In the genomic region with DNA sequence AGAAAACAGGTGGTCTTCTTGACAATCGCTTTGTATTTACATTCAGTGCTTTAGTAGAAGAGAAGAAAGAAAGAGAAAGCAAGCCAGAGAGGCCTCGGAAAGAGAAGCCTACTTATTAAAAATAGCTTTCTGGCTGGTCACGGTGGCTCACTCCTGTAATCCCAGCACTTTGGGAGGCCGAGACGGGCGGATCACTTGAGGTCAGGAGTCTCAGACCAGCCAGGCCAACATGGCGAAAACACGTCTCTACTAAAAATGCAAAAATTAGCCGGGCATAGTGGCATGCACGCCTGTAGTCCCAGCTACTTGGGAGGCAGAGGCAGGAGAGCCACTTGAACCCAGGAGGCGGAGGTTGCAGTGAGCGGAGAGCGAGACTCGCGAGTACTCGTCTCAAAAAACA, we compare ENCODE assay signal across 9 cellular contexts. TPM values are rescaled to one million over a fixed set of nuclear protein-coding genes. Genes with fewer than 3 reads are reported as not detected.
DNase-seq lines count a peak whose midpoint lies in the region; ATAC-seq and TF ChIP-seq lines count a peak whose summit lies in the region.
"Had no signal": no experiment of that assay in that cellular context is flagged by ENCODE, and none has a peak within 500 bp of the region (broad histone marks: within the 10 kb centered on the region; RNA-seq: fewer than 3 reads in every experiment).

No MANE protein-coding gene starts in this region.

- no peak overlapping the region for H3K4me3 ChIP-seq in tibial artery

- peak overlapping the region; percentile 97 to 99 for H3K27ac ChIP-seq in tibial artery

- peaks cover 73% of the 10 kb centered on the region for H3K4me1 Mint-ChIP-seq in activated T-cell treated with anti-CD3 and anti-CD28 coated beads, Interleukin-2, amount 50 U/mL, for 24 hours (ENCODE audit: low read depth)
- H3K4me1 Mint-ChIP-seq in WTC11 = peaks cover 50% of the 10 kb centered on the region
- H3K4me1 Mint-ChIP-seq in chondrocyte (ENCODE audit: low read depth) = peaks cover 37% of the 10 kb centered on the region

- TF ChIP-seq CTCF in WTC11 (IDR thresholded peaks at IDR 0.05) (no peak), tibial artery (IDR thresholded peaks at IDR 0.05) (no peak), chondrocyte (IDR thresholded peaks at IDR 0.05) (no peak)

- CTCF ChIA-PET in WTC11 (lab: Charles Lee) = no interaction called here

- H3K36me3 Mint-ChIP-seq in activated T-cell treated with anti-CD3 and anti-CD28 coated beads, Interleukin-2, amount 50 U/mL, for 24 hours (ENCODE audit: low read depth) = peaks cover 23% of the 10 kb centered on the region
- no peaks in the 10 kb centered on the region for H3K36me3 Mint-ChIP-seq in WTC11
- no peaks in the 10 kb centered on the region for H3K36me3 Mint-ChIP-seq in chondrocyte (ENCODE audit: low read depth)

- H3K27ac Mint-ChIP-seq in activated T-cell treated with anti-CD3 and anti-CD28 coated beads, Interleukin-2, amount 50 U/mL, for 24 hours = no peak overlapping the region
- H3K27ac Mint-ChIP-seq in WTC11 = no peak overlapping the region
- H3K27ac Mint-ChIP-seq in chondrocyte (ENCODE audit: unreplicated experiment) = no peak overlapping the region

- no peaks in the 10 kb centered on the region for H3K9me3 Mint-ChIP-seq in activated T-cell treated with anti-CD3 and anti-CD28 coated beads, Interleukin-2, amount 50 U/mL, for 24 hours
- no peaks in the 10 kb centered on the region for H3K9me3 Mint-ChIP-seq in WTC11
- H3K9me3 Mint-ChIP-seq in chondrocyte (ENCODE audit: low read depth) = no peaks in the 10 kb centered on the region

- H3K27me3 Mint-ChIP-seq in activated T-cell treated with anti-CD3 and anti-CD28 coated beads, Interleukin-2, amount 50 U/mL, for 24 hours = no peaks in the 10 kb centered on the region
- H3K27me3 Mint-ChIP-seq in WTC11 (ENCODE audit: low read depth) (no peaks in the 10 kb centered on the region; the same call in 1 of the 2 replicates), chondrocyte (ENCODE audit: low read depth) (no peaks in the 10 kb centered on the region)

- peak overlapping the region; percentile 86 for H3K4me3 Mint-ChIP-seq in activated T-cell treated with anti-CD3 and anti-CD28 coated beads, Interleukin-2, amount 50 U/mL, for 24 hours
- H3K4me3 Mint-ChIP-seq in WTC11 (peak overlapping the region; percentile 95), chondrocyte (ENCODE audit: unreplicated experiment) (no peak overlapping the region)

- POLR2A ChIA-PET in WTC11 (lab: Charles Lee) = no interaction called here

- no peak for ATAC-seq in WTC11

- H3K36me3 ChIP-seq in tibial artery = no peaks in the 10 kb centered on the region

- peaks cover 0 to 36% (median 17%) of the 10 kb centered on the region in 4 donors for H3K4me1 ChIP-seq in tibial artery

- intact Hi-C loops in tibial artery (cut with DNase I; ENCODE audit: low total_unique reads) = loop anchor here (5.0 kb wide), 1 partner anchor 405 kb away; a partner anchor contains a TSS

- H3K9me3 ChIP-seq in tibial artery = no peaks in the 10 kb centered on the region

- H3K27me3 ChIP-seq in tibial artery = no peaks in the 10 kb centered on the region

- DNase-seq in activated T-cell treated with anti-CD3 and anti-CD28 coated beads, Interleukin-2, amount 50 U/mL, for 24 hours = no peak
- no peak for DNase-seq in activated T-cell treated with anti-CD3 and anti-CD28 coated beads, Interleukin-2, amount 50 U/mL, for 48 hours
- DNase-seq in WTC11 (ENCODE audit: low spot score) (no peak), kidney tubule cell (ENCODE audit: low spot score) (peak; percentile 34), tibial artery (no peak), NCI-H187 (lab: John Stamatoyannopoulos, UW) (no peak), NCI-H2196 (lab: John Stamatoyannopoulos, UW; ENCODE audit: unreplicated experiment) (no peak), chondrocyte (ENCODE audit: low spot score) (no peak)
- DNase-seq: DND-41 had no signal

TF ChIP-seq in WTC11, 78 proteins besides CTCF, POLR2A, EP300 and RAD21:
- TF ChIP-seq HMGA2 (CRISPR knock-in tag; IDR thresholded peaks at IDR 0.05) (no peak), MYBL2 (CRISPR knock-in tag; IDR thresholded peaks at IDR 0.05) (no peak), CREM (CRISPR knock-in tag; IDR thresholded peaks at IDR 0.05) (no peak), ZNF423 (CRISPR knock-in tag; IDR thresholded peaks at IDR 0.05) (no peak), NFE2L1 (CRISPR knock-in tag; IDR thresholded peaks at IDR 0.05) (no peak), ZNF121 (CRISPR knock-in tag; IDR thresholded peaks at IDR 0.05) (no peak), CREB1 (CRISPR knock-in tag; IDR thresholded peaks at IDR 0.05) (no peak), ZNF396 (CRISPR knock-in tag; IDR thresholded peaks at IDR 0.05; ENCODE audit: borderline replicate concordance) (no peak), NR2C2 (CRISPR knock-in tag; IDR thresholded peaks at IDR 0.05) (no peak), MXD4 (CRISPR knock-in tag; IDR thresholded peaks at IDR 0.05; ENCODE audit: borderline replicate concordance) (no peak), SMAD3 (CRISPR knock-in tag; IDR thresholded peaks at IDR 0.05; ENCODE audit: borderline replicate concordance) (no peak)
- TF ChIP-seq, protein P1, sequence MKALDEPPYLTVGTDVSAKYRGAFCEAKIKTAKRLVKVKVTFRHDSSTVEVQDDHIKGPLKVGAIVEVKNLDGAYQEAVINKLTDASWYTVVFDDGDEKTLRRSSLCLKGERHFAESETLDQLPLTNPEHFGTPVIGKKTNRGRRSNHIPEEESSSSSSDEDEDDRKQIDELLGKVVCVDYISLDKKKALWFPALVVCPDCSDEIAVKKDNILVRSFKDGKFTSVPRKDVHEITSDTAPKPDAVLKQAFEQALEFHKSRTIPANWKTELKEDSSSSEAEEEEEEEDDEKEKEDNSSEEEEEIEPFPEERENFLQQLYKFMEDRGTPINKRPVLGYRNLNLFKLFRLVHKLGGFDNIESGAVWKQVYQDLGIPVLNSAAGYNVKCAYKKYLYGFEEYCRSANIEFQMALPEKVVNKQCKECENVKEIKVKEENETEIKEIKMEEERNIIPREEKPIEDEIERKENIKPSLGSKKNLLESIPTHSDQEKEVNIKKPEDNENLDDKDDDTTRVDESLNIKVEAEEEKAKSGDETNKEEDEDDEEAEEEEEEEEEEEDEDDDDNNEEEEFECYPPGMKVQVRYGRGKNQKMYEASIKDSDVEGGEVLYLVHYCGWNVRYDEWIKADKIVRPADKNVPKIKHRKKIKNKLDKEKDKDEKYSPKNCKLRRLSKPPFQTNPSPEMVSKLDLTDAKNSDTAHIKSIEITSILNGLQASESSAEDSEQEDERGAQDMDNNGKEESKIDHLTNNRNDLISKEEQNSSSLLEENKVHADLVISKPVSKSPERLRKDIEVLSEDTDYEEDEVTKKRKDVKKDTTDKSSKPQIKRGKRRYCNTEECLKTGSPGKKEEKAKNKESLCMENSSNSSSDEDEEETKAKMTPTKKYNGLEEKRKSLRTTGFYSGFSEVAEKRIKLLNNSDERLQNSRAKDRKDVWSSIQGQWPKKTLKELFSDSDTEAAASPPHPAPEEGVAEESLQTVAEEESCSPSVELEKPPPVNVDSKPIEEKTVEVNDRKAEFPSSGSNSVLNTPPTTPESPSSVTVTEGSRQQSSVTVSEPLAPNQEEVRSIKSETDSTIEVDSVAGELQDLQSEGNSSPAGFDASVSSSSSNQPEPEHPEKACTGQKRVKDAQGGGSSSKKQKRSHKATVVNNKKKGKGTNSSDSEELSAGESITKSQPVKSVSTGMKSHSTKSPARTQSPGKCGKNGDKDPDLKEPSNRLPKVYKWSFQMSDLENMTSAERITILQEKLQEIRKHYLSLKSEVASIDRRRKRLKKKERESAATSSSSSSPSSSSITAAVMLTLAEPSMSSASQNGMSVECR (CRISPR knock-in tag; IDR thresholded peaks at IDR 0.05; ENCODE audit: borderline replicate concordance) = no peak

RNA-seq across cellular contexts. Expression of a gene that starts 1.8 kb away (rescaled TPM):
- total RNA-seq in WTC11 (2021) (14.6 to 15.8 TPM (median 14.7 TPM) in 3 replicates), chondrocyte (3.8 to 5.8 TPM (median 4.9 TPM) in 3 replicates)
